Comparison of ENCODE assay signal across 1 cellular context in the genomic region with DNA sequence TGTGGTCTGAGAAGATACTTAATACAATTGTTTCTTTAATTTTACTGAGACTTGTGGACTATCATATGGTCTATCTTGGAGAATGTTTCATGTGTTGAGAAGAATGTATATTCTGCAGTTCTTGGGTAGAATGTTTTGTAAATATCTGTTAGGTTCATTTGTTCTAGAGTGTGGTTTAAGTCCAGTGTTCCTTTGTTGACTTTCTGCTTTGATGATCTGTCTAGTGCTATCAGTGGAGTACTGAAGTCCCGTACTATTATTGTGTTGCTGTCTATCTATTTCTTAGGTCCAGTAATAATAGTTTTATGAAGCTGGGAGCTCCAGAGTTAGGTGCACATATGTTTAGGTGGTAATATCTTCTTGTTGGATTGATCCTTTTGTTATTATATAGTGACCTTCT.
TF ChIP-seq lines count a peak whose summit lies in the region.

No MANE protein-coding gene starts in this region.

TF ChIP-seq in HepG2, 621 proteins besides CTCF, POLR2A, EP300 and RAD21 (continued from another document):
- TF ChIP-seq SNRNP70 (IDR thresholded peaks at IDR 0.05; ENCODE audit: low read depth, low read length) (no peak), MTF1 (CRISPR knock-in tag; IDR thresholded peaks at IDR 0.05) (no peak), GABPA (IDR thresholded peaks at IDR 0.05; ENCODE audit: low read depth, low read length) (no peak), GABPA (CRISPR knock-in tag; IDR thresholded peaks at IDR 0.05; ENCODE audit: low read depth) (no peak), FOXO1 (CRISPR knock-in tag; IDR thresholded peaks at IDR 0.05) (no peak), SOX13 (IDR thresholded peaks at IDR 0.05) (no peak), SOX13 (CRISPR knock-in tag; conservative IDR thresholded peaks at IDR 0.05 in 1 of 2, IDR thresholded peaks at IDR 0.05 in 1 of 2) (peak in 1 of 2 experiments; percentile 54; a peak in 2 of 4 replicates), ZNF713 (CRISPR knock-in tag; IDR thresholded peaks at IDR 0.05) (no peak), ZNF20 (CRISPR knock-in tag; IDR thresholded peaks at IDR 0.05) (no peak), ZSCAN29 (CRISPR knock-in tag; conservative IDR thresholded peaks at IDR 0.05) (no peak), FOXA1 (IDR thresholded peaks at IDR 0.05) (no peak), FOXA1 (CRISPR knock-in tag; IDR thresholded peaks at IDR 0.05) (peak; percentile 58), SAP130 (CRISPR knock-in tag; IDR thresholded peaks at IDR 0.05; ENCODE audit: low read depth) (0 out of 2 replicates have a peak, but pooled peaks have one; percentile 22), FOXP1 (IDR thresholded peaks at IDR 0.05) (no peak), FOXP1 (CRISPR knock-in tag; IDR thresholded peaks at IDR 0.05) (0 out of 2 replicates have a peak, but pooled peaks have one; percentile 28), IKZF4 (CRISPR knock-in tag; IDR thresholded peaks at IDR 0.05; ENCODE audit: borderline replicate concordance, low read depth, not compliant biosample characterization) (no peak), PHF8 (CRISPR knock-in tag; IDR thresholded peaks at IDR 0.05) (no peak), SETDB1 (CRISPR knock-in tag; IDR thresholded peaks at IDR 0.05; ENCODE audit: borderline replicate concordance) (no peak), ZBTB42 (CRISPR knock-in tag; IDR thresholded peaks at IDR 0.05) (no peak), ASH2L (IDR thresholded peaks at IDR 0.05; ENCODE audit: insufficient read length, low read depth, low read length) (no peak), HOXA9 (CRISPR knock-in tag; IDR thresholded peaks at IDR 0.05; ENCODE audit: borderline replicate concordance) (no peak), ZNF44 (CRISPR knock-in tag; IDR thresholded peaks at IDR 0.05) (no peak), FOXA3 (CRISPR knock-in tag; IDR thresholded peaks at IDR 0.05) (peak; percentile 64), ZNF749 (CRISPR knock-in tag; IDR thresholded peaks at IDR 0.05; ENCODE audit: borderline replicate concordance) (no peak), CREM (IDR thresholded peaks at IDR 0.05) (0 out of 2 replicates have a peak, but pooled peaks have one; percentile 12), CREM (CRISPR knock-in tag; IDR thresholded peaks at IDR 0.05) (no peak), SALL1 (CRISPR knock-in tag; IDR thresholded peaks at IDR 0.05) (no peak), ZNF775 (CRISPR knock-in tag; IDR thresholded peaks at IDR 0.05; ENCODE audit: borderline replicate concordance) (no peak), ZNF510 (CRISPR knock-in tag; IDR thresholded peaks at IDR 0.05; ENCODE audit: low read depth) (no peak), ZNF136 (CRISPR knock-in tag; IDR thresholded peaks at IDR 0.05; ENCODE audit: low read depth) (no peak), REPIN1 (CRISPR knock-in tag; IDR thresholded peaks at IDR 0.05; ENCODE audit: borderline replicate concordance, low read depth) (peak; percentile 51; the same call in 1 of the 2 replicates)
- TF ChIP-seq, protein P1, sequence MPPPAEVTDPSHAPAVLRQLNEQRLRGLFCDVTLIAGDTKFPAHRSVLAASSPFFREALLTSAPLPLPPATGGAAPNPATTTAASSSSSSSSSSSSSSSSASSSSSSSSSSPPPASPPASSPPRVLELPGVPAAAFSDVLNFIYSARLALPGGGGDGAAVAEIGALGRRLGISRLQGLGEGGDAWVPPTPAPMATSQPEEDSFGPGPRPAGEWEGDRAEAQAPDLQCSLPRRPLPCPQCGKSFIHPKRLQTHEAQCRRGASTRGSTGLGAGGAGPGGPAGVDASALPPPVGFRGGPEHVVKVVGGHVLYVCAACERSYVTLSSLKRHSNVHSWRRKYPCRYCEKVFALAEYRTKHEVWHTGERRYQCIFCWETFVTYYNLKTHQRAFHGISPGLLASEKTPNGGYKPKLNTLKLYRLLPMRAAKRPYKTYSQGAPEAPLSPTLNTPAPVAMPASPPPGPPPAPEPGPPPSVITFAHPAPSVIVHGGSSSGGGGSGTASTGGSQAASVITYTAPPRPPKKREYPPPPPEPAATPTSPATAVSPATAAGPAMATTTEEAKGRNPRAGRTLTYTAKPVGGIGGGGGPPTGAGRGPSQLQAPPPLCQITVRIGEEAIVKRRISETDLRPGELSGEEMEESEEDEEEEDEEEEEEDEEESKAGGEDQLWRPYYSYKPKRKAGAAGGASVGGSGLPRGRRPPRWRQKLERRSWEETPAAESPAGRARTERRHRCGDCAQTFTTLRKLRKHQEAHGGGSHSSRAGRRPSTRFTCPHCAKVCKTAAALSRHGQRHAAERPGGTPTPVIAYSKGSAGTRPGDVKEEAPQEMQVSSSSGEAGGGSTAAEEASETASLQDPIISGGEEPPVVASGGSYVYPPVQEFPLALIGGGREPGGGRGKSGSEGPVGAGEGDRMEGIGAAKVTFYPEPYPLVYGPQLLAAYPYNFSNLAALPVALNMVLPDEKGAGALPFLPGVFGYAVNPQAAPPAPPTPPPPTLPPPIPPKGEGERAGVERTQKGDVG (CRISPR knock-in tag; IDR thresholded peaks at IDR 0.05; ENCODE audit: borderline replicate concordance): no peak
- TF ChIP-seq, protein P2, sequence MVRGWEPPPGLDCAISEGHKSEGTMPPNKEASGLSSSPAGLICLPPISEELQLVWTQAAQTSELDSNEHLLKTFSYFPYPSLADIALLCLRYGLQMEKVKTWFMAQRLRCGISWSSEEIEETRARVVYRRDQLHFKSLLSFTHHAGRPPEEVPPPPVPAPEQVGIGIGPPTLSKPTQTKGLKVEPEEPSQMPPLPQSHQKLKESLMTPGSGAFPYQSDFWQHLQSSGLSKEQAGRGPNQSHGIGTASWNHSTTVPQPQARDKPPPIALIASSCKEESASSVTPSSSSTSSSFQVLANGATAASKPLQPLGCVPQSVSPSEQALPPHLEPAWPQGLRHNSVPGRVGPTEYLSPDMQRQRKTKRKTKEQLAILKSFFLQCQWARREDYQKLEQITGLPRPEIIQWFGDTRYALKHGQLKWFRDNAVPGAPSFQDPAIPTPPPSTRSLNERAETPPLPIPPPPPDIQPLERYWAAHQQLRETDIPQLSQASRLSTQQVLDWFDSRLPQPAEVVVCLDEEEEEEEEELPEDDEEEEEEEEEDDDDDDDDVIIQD (CRISPR knock-in tag; IDR thresholded peaks at IDR 0.05; ENCODE audit: low read depth): peak; percentile 57; the same call in 1 of the 2 replicates
- TF ChIP-seq, protein P3, sequence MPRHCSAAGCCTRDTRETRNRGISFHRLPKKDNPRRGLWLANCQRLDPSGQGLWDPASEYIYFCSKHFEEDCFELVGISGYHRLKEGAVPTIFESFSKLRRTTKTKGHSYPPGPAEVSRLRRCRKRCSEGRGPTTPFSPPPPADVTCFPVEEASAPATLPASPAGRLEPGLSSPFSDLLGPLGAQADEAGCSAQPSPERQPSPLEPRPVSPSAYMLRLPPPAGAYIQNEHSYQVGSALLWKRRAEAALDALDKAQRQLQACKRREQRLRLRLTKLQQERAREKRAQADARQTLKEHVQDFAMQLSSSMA (CRISPR knock-in tag; IDR thresholded peaks at IDR 0.05): no peak
- TF ChIP-seq, protein P4, sequence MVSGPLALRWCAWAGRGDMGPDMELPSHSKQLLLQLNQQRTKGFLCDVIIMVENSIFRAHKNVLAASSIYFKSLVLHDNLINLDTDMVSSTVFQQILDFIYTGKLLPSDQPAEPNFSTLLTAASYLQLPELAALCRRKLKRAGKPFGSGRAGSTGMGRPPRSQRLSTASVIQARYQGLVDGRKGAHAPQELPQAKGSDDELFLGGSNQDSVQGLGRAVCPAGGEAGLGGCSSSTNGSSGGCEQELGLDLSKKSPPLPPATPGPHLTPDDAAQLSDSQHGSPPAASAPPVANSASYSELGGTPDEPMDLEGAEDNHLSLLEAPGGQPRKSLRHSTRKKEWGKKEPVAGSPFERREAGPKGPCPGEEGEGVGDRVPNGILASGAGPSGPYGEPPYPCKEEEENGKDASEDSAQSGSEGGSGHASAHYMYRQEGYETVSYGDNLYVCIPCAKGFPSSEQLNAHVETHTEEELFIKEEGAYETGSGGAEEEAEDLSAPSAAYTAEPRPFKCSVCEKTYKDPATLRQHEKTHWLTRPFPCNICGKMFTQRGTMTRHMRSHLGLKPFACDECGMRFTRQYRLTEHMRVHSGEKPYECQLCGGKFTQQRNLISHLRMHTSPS (CRISPR knock-in tag; IDR thresholded peaks at IDR 0.05; ENCODE audit: low read depth): no peak
- TF ChIP-seq, protein P5, sequence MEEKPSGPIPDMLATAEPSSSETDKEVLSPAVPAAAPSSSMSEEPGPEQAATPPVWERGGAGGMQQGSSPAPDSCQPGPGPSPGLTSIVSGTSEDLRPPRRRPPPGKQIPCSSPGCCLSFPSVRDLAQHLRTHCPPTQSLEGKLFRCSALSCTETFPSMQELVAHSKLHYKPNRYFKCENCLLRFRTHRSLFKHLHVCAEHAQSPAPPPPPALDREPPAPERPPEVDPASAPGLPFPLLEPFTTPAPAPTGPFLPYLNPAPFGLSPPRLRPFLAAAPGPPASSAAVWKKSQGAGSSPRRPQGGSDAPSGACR (CRISPR knock-in tag; IDR thresholded peaks at IDR 0.05): no peak
- TF ChIP-seq, protein P6, sequence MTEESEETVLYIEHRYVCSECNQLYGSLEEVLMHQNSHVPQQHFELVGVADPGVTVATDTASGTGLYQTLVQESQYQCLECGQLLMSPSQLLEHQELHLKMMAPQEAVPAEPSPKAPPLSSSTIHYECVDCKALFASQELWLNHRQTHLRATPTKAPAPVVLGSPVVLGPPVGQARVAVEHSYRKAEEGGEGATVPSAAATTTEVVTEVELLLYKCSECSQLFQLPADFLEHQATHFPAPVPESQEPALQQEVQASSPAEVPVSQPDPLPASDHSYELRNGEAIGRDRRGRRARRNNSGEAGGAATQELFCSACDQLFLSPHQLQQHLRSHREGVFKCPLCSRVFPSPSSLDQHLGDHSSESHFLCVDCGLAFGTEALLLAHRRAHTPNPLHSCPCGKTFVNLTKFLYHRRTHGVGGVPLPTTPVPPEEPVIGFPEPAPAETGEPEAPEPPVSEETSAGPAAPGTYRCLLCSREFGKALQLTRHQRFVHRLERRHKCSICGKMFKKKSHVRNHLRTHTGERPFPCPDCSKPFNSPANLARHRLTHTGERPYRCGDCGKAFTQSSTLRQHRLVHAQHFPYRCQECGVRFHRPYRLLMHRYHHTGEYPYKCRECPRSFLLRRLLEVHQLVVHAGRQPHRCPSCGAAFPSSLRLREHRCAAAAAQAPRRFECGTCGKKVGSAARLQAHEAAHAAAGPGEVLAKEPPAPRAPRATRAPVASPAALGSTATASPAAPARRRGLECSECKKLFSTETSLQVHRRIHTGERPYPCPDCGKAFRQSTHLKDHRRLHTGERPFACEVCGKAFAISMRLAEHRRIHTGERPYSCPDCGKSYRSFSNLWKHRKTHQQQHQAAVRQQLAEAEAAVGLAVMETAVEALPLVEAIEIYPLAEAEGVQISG (CRISPR knock-in tag; IDR thresholded peaks at IDR 0.05): no peak
TF ChIP-seq in HepG2: peak in this region for 8.
